In genomic region chr10:91627344-91628102, GRCh38 we compare ENCODE assay signal across 16 cellular contexts. TPM values are rescaled to one million over a fixed set of nuclear protein-coding genes. Genes with fewer than 3 reads are reported as not detected.
DNase-seq lines count a peak whose midpoint lies in the region; ATAC-seq, FAIRE-seq and TF ChIP-seq lines count a peak whose summit lies in the region.
"Had no signal": no experiment of that assay in that cellular context is flagged by ENCODE, and none has a peak within 500 bp of the region (broad histone marks: within the 10 kb centered on the region; RNA-seq: fewer than 3 reads in every experiment).

No MANE protein-coding gene starts in this region.

- H3K27ac ChIP-seq in HepG2 (ENCODE audit: extremely low read length, insufficient read depth, low read length) = no peak overlapping the region
- no peak overlapping the region for H3K27ac ChIP-seq in upper lobe of left lung
- H3K27ac ChIP-seq: BLaER1 treated with 17β-estradiol and CSF1 and Interleukin-3, amounts not matched to agents 10 nM and 100 nM; HL-60; prostate gland had no signal

- no peak for TF ChIP-seq EP300 in HepG2 (IDR thresholded peaks at IDR 0.05; ENCODE audit: low read depth in 2 of 2, low read length in 2 of 2)
- no peak for TF ChIP-seq EP300 in HepG2 (CRISPR knock-in tag; IDR thresholded peaks at IDR 0.05; ENCODE audit: borderline replicate concordance)
- TF ChIP-seq EP300 in upper lobe of left lung (IDR thresholded peaks at IDR 0.05) = no peak

- ATAC-seq in HepG2 (no peak), upper lobe of left lung (ENCODE audit: low FRiP score in 2 of 2) (no peak), sciatic nerve (no peak)
- peak; percentile 8 for ATAC-seq in stimulated activated effector memory CD8-positive, alpha-beta T cell treated with anti-CD3 and anti-CD28 coated beads, Interleukin-12 subunit alpha, Interleukin-12 subunit beta, amount 100 ng/mL, for 72 hours
- ATAC-seq: activated CD4-positive, CD25-positive, alpha-beta regulatory T cell treated with anti-CD3 and anti-CD28 coated beads, Interleukin-2, amount 50 U/mL, for 24 hours; naive thymus-derived CD4-positive, alpha-beta T cell had no signal

- TF ChIP-seq CTCF in brain (conservative IDR thresholded peaks at IDR 0.05) (no peak), HepG2 (CRISPR knock-in tag; IDR thresholded peaks at IDR 0.05) (0 out of 2 replicates have a peak, but pooled peaks have one; percentile 11), upper lobe of left lung (IDR thresholded peaks at IDR 0.05) (no peak)

- no TSS peak for BruUV-seq in HepG2 (replicated peaks; lab: Mats Ljungman, UMichigan)

- no peak overlapping the region for H3K4me2 ChIP-seq in HepG2 (ENCODE audit: low read depth, low read length)
- H3K4me2 ChIP-seq: BLaER1 treated with 17β-estradiol and CSF1 and Interleukin-3, amounts not matched to agents 10 nM and 100 nM had no signal

- peaks cover 29% of the 10 kb centered on the region for H3K79me2 ChIP-seq in HepG2 (ENCODE audit: insufficient read depth, low read length)

- H4K20me1 ChIP-seq in HepG2 (ENCODE audit: insufficient read depth, low read length) = no peaks in the 10 kb centered on the region; the same call in none of the 2 replicates
- H4K20me1 ChIP-seq: BLaER1 treated with 17β-estradiol and CSF1 and Interleukin-3, amounts not matched to agents 10 nM and 100 nM had no signal

- intact Hi-C loops in HepG2 (cut with micrococcal nuclease; ENCODE audit: unreplicated experiment) = no loop called here
- intact Hi-C loops in sciatic nerve (cut with DNase I) = no loop called here

- FAIRE-seq in HepG2 (lab: Jason Lieb, UNC) = no peak

- H3K9me3 ChIP-seq in HepG2 (ENCODE audit: low read length) (no peaks in the 10 kb centered on the region), upper lobe of left lung (no peaks in the 10 kb centered on the region)
- H3K9me3 ChIP-seq: prostate gland had no signal

- CTCF ChIA-PET in HepG2 (lab: Yijun Ruan, JAX; ENCODE audit: low intra/inter-chr PET ratio, low total read pairs) = no interaction called here

- peaks cover 40% of the 10 kb centered on the region for H3K4me1 Mint-ChIP-seq in brain
- H3K4me1 Mint-ChIP-seq in stimulated activated effector memory CD8-positive, alpha-beta T cell treated with anti-CD3 and anti-CD28 coated beads, Interleukin-12 subunit alpha, Interleukin-12 subunit beta, amount 100 ng/mL, for 72 hours = no peaks in the 10 kb centered on the region

- peaks cover 67% of the 10 kb centered on the region for H3K36me3 Mint-ChIP-seq in brain
- H3K36me3 Mint-ChIP-seq in stimulated activated effector memory CD8-positive, alpha-beta T cell treated with anti-CD3 and anti-CD28 coated beads, Interleukin-12 subunit alpha, Interleukin-12 subunit beta, amount 100 ng/mL, for 72 hours = no peaks in the 10 kb centered on the region
- H3K36me3 Mint-ChIP-seq: immature natural killer cell had no signal

- WGBS in HepG2 (ENCODE audit: low lambda C conversion rate) = 93% methylated on average over 7 of the region's 7 CpGs
- 68 to 80% methylated on average over 7 of the region's 7 CpGs for WGBS in upper lobe of left lung, 2 donors

- 0 out of 4 replicates have a peak, but pooled peaks of 1 of the 2 experiments have one; percentile 37 for TF ChIP-seq POLR2A in HepG2 (IDR thresholded peaks at IDR 0.05; ENCODE audit: insufficient read depth in 1 of 2, low read depth in 2 of 2, low read length in 2 of 2)
- TF ChIP-seq POLR2A in upper lobe of left lung (IDR thresholded peaks at IDR 0.05) = no peak
- no peak for TF ChIP-seq POLR2A in erythroblast (IDR thresholded peaks at IDR 0.05; ENCODE audit: low read length)

- H3K27me3 Mint-ChIP-seq in brain = peaks cover 10% of the 10 kb centered on the region

- H3K9me3 Mint-ChIP-seq in brain = peaks cover 10 to 43% (median 25%) of the 10 kb centered on the region in 5 experiments
- H3K9me3 Mint-ChIP-seq in stimulated activated effector memory CD8-positive, alpha-beta T cell treated with anti-CD3 and anti-CD28 coated beads, Interleukin-12 subunit alpha, Interleukin-12 subunit beta, amount 100 ng/mL, for 72 hours = peaks cover 3% of the 10 kb centered on the region

- H3K4me3 ChIP-seq in HepG2 (replicated peaks in 1 of 3; ENCODE audit: insufficient read depth in 1 of 3, low read depth in 2 of 3, low read length in 3 of 3) (no peak overlapping the region), upper lobe of left lung (peak overlapping the region in 1 of 4 donors; percentile 61)
- H3K4me3 ChIP-seq: BLaER1 treated with 17β-estradiol and CSF1 and Interleukin-3, amounts not matched to agents 10 nM and 100 nM; prostate gland had no signal

- TF ChIP-seq RAD21 in HepG2 (CRISPR knock-in tag; IDR thresholded peaks at IDR 0.05) = no peak

- peaks cover 9 to 21% of the 10 kb centered on the region in 2 experiments; a peak in 4 of 5 replicates for H3K36me3 ChIP-seq in HepG2 (replicated peaks in 1 of 2; ENCODE audit: control insufficient read depth in 1 of 2, insufficient read depth in 2 of 2, low read length in 2 of 2)
- H3K36me3 ChIP-seq in upper lobe of left lung = no peaks in the 10 kb centered on the region
- H3K36me3 ChIP-seq: BLaER1 treated with 17β-estradiol and CSF1 and Interleukin-3, amounts not matched to agents 10 nM and 100 nM; prostate gland had no signal

- in situ Hi-C loops in HepG2 (cut with HindIII; ENCODE audit: extremely low pct_ligation_motif_present, low pct_unique_long_range_greater_than_20kb) = loop anchor here (25.0 kb wide), 1 partner anchor 240 kb away; no protein-coding TSS in a partner anchor

- H2AFZ ChIP-seq in HepG2 (ENCODE audit: low read length) = no peak overlapping the region

- H3K27me3 ChIP-seq in HepG2 (ENCODE audit: control insufficient read depth in 1 of 2, insufficient read depth in 2 of 2, low read length in 2 of 2) (no peaks in the 10 kb centered on the region; a peak in 1 of 5 replicates), upper lobe of left lung (no peaks in the 10 kb centered on the region)
- H3K27me3 ChIP-seq: BLaER1 treated with 17β-estradiol and CSF1 and Interleukin-3, amounts not matched to agents 10 nM and 100 nM had no signal

- H3K4me1 ChIP-seq in HepG2 (ENCODE audit: insufficient read depth, low read length) (peaks cover 32% of the 10 kb centered on the region), upper lobe of left lung (peaks cover 0 to 8% (median 1%) of the 10 kb centered on the region in 4 donors)
- H3K4me1 ChIP-seq: prostate gland had no signal

- peak overlapping the region; percentile 21 to 72 (median 58) for H3K4me3 Mint-ChIP-seq in brain
- no peak overlapping the region for H3K4me3 Mint-ChIP-seq in stimulated activated effector memory CD8-positive, alpha-beta T cell treated with anti-CD3 and anti-CD28 coated beads, Interleukin-12 subunit alpha, Interleukin-12 subunit beta, amount 100 ng/mL, for 72 hours
- H3K4me3 Mint-ChIP-seq: immature natural killer cell; naive thymus-derived CD4-positive, alpha-beta T cell had no signal

- peak overlapping the region; percentile 4 to 91 (median 68) for H3K27ac Mint-ChIP-seq in brain
- H3K27ac Mint-ChIP-seq in stimulated activated effector memory CD8-positive, alpha-beta T cell treated with anti-CD3 and anti-CD28 coated beads, Interleukin-12 subunit alpha, Interleukin-12 subunit beta, amount 100 ng/mL, for 72 hours = no peak overlapping the region
- H3K27ac Mint-ChIP-seq: immature natural killer cell; naive thymus-derived CD4-positive, alpha-beta T cell had no signal

- DNase-seq in HT-29 (ENCODE audit: low spot score) = peak; percentile 13
- DNase-seq in HepG2 (ENCODE audit: low spot score) = no peak
- DNase-seq in stimulated activated effector memory CD8-positive, alpha-beta T cell treated with anti-CD3 and anti-CD28 coated beads, Interleukin-12 subunit alpha, Interleukin-12 subunit beta, amount 100 ng/mL, for 72 hours (ENCODE audit: low spot score in 2 of 2) = no peak
- no peak for DNase-seq in upper lobe of left lung
- DNase-seq in sciatic nerve (ENCODE audit: low spot score) = no peak
- no peak for DNase-seq in erythroblast (lab: John Stamatoyannopoulos, UW)
- DNase-seq: immature natural killer cell; KG1; naive thymus-derived CD4-positive, alpha-beta T cell; NCI-H69 had no signal

- H3K9ac ChIP-seq in HepG2 (ENCODE audit: insufficient read depth, low read depth, low read length) = no peak overlapping the region
- H3K9ac ChIP-seq: BLaER1 treated with 17β-estradiol and CSF1 and Interleukin-3, amounts not matched to agents 10 nM and 100 nM had no signal

- POLR2A ChIA-PET in HepG2 (lab: Yijun Ruan, JAX) = no interaction called here

TF ChIP-seq in HepG2, 621 proteins besides CTCF, POLR2A, EP300 and RAD21 (continues in another document):
- TF ChIP-seq ZNF460 (CRISPR knock-in tag; IDR thresholded peaks at IDR 0.05; ENCODE audit: borderline replicate concordance) (no peak), FOXP1 (IDR thresholded peaks at IDR 0.05) (no peak), FOXP1 (CRISPR knock-in tag; IDR thresholded peaks at IDR 0.05) (no peak)

RNA-seq across cellular contexts. Expression of gene PPP1R3C, which starts 5.3 kb away (rescaled TPM):
- not detected in 2 replicates for total RNA-seq in HT-29 (2014; rRNA removed; shearing (Covaris generic))
- 8.7 TPM for polyA plus RNA-seq in brain (ENCODE audit: insufficient read depth, low read depth, low replicate concordance)
- total RNA-seq in HepG2 (2016; rRNA removed; fragmentation: Illumina TruSeq; extraction: Trizol) = 14.8 and 18.7 TPM in 2 replicates
- 2.8 and 3.5 TPM in 2 replicates for total RNA-seq in HepG2 (2016; cell fraction: cytosol; rRNA removed; fragmentation: Illumina TruSeq; extraction: Trizol; ENCODE audit: low read depth)
- total RNA-seq in HepG2 (2016; cell fraction: insoluble cytoplasmic fraction; rRNA removed; fragmentation: Illumina TruSeq; extraction: Trizol) = 13.6 and 18.6 TPM in 2 replicates
- total RNA-seq in HepG2 (2016; cell fraction: membrane; rRNA removed; fragmentation: Illumina TruSeq; extraction: Trizol) = 8.0 and 9.5 TPM in 2 replicates
- total RNA-seq in HepG2 (2016; cell fraction: nucleus; rRNA removed; fragmentation: Illumina TruSeq; extraction: Trizol) = 7.0 and 7.1 TPM in 2 replicates
- 11.4 and 13.3 TPM in 2 replicates for polyA plus RNA-seq in HepG2 (2011; rRNA removed)
- polyA plus RNA-seq in HepG2 (2011; cell fraction: cytosol; rRNA removed) = 6.3 and 10.7 TPM in 2 replicates
- polyA plus RNA-seq in HepG2 (2011; cell fraction: nucleus; rRNA removed) = 5.5 and 7.0 TPM in 2 replicates
- 13.0 and 17.4 TPM in 2 replicates for polyA plus RNA-seq in HepG2 (2012)
- polyA plus RNA-seq in HepG2 (2016; cell fraction: cytosol; fragmentation: Illumina TruSeq; extraction: Trizol; ENCODE audit: low read depth) = 0.78 and 0.98 TPM in 2 replicates
- polyA plus RNA-seq in HepG2 (2016; cell fraction: insoluble cytoplasmic fraction; fragmentation: Illumina TruSeq; extraction: Trizol; ENCODE audit: low read depth) = 13.2 and 13.9 TPM in 2 replicates
- 2.4 and 2.7 TPM in 2 replicates for polyA plus RNA-seq in HepG2 (2016; cell fraction: membrane; fragmentation: Illumina TruSeq; extraction: Trizol; ENCODE audit: low read depth)
- polyA plus RNA-seq in HepG2 (2016; cell fraction: nucleus; fragmentation: Illumina TruSeq; extraction: Trizol; ENCODE audit: insufficient read depth, low read depth) = 6.2 and 6.4 TPM in 2 replicates
- polyA minus RNA-seq in HepG2 (2011; rRNA and poly(A)+ RNA removed; ENCODE audit: low replicate concordance) = 13.9 and 20.0 TPM in 2 replicates
- 16.0 and 20.2 TPM in 2 replicates for polyA minus RNA-seq in HepG2 (2011; cell fraction: cytosol; rRNA and poly(A)+ RNA removed)
- polyA minus RNA-seq in HepG2 (2011; cell fraction: nucleus; rRNA and poly(A)+ RNA removed) = 21.6 and 26.9 TPM in 2 replicates
- 10 to 100 TPM in 4 of 6 donors, 1 to 10 TPM in 2; 1.8 to 13.3 (median 10.2) TPM for total RNA-seq in upper lobe of left lung
- 10.9 TPM for total RNA-seq in sciatic nerve
- total RNA-seq: T-helper 2 cell treated with Interferon-gamma antibody and Interleukin-4, amounts not matched to agents 100 ng/mL and 5 ng/mL, for 36 hours had no signal
- polyA plus RNA-seq: immature natural killer cell; naive thymus-derived CD4-positive, alpha-beta T cell had no signal
